8 cellular contexts compared by ENCODE assay signal in genomic region chr1:165597883-165598675, GRCh38. TPM values are rescaled to one million over a fixed set of nuclear protein-coding genes. Genes with fewer than 3 reads are reported as not detected.
A peak's percentile ranks its signal among the peaks of the same experiment; 100 is the strongest.
DNase-seq lines count a peak whose midpoint lies in the region; ATAC-seq and TF ChIP-seq lines count a peak whose summit lies in the region.

No MANE protein-coding gene starts in this region.

- no peaks in the 10 kb centered on the region for H3K36me3 ChIP-seq in kidney epithelial cell (ENCODE audit: control insufficient read depth, insufficient read depth, low read length)

- H3K27me3 ChIP-seq in kidney epithelial cell (ENCODE audit: control insufficient read depth, insufficient read depth, low read length) = peaks cover 3% of the 10 kb centered on the region

- H3K4me3 ChIP-seq in choroid plexus epithelial cell (ENCODE audit: low read depth, low read length) = peak overlapping the region; percentile 73
- peak overlapping the region; percentile 57 for H3K4me3 ChIP-seq in kidney epithelial cell (ENCODE audit: low read depth, low read length)

- ATAC-seq in GM19043 (IDR thresholded peaks at IDR 0.05; ENCODE audit: low read depth, unreplicated experiment) = peak; percentile 98
- ATAC-seq in HG03354 (IDR thresholded peaks at IDR 0.05; ENCODE audit: poor library complexity, severe bottlenecking, unreplicated experiment) = peak; percentile 98

- no peak for TF ChIP-seq CTCF in AG09319 (IDR thresholded peaks at IDR 0.05; ENCODE audit: low read depth, low read length)
- no peak for TF ChIP-seq CTCF in choroid plexus epithelial cell (conservative IDR thresholded peaks at IDR 0.05; ENCODE audit: low read depth, low read length)
- no peak for TF ChIP-seq CTCF in kidney epithelial cell (IDR thresholded peaks at IDR 0.05; ENCODE audit: insufficient read depth, low read length, poor library complexity, severe bottlenecking)

- DNase-seq in AG09319 (ENCODE audit: extremely low read depth, low read depth) (peak; percentile 87), NCI-H446 (lab: John Stamatoyannopoulos, UW) (peak; percentile 93 to 99), choroid plexus epithelial cell (ENCODE audit: low read depth) (peak; percentile 97), kidney epithelial cell (ENCODE audit: low read depth) (peak; percentile 89)
- peak; percentile 91 to 96 for DNase-seq in activated CD4-positive, alpha-beta T cell treated with anti-CD3 and anti-CD28 coated beads for 24 hours (ENCODE audit: low read depth in 2 of 2)
- DNase-seq in stimulated activated CD4-positive, alpha-beta T cell treated with anti-CD3 and anti-CD28 coated beads, Interleukin-15, amount 100 ng/mL, for 24 hours = peak; percentile 98

RNA-seq across cellular contexts. Expression of gene MGST3, which starts 33.0 kb away (rescaled TPM):
- total RNA-seq in kidney epithelial cell = 122 and 150 TPM in 2 replicates

RNA-seq across cellular contexts. Expression of gene LRRC52, which starts 54.3 kb away (rescaled TPM):
- not detected in 2 replicates for total RNA-seq in kidney epithelial cell

Comparison
In these comparisons a context has a peak if more than half of its experiments do, and no peak if none do; other contexts are left out.
1. Peak in every context shown above with its lines: DNase-seq, ATAC-seq and H3K4me3 ChIP-seq.